In the genomic region with DNA sequence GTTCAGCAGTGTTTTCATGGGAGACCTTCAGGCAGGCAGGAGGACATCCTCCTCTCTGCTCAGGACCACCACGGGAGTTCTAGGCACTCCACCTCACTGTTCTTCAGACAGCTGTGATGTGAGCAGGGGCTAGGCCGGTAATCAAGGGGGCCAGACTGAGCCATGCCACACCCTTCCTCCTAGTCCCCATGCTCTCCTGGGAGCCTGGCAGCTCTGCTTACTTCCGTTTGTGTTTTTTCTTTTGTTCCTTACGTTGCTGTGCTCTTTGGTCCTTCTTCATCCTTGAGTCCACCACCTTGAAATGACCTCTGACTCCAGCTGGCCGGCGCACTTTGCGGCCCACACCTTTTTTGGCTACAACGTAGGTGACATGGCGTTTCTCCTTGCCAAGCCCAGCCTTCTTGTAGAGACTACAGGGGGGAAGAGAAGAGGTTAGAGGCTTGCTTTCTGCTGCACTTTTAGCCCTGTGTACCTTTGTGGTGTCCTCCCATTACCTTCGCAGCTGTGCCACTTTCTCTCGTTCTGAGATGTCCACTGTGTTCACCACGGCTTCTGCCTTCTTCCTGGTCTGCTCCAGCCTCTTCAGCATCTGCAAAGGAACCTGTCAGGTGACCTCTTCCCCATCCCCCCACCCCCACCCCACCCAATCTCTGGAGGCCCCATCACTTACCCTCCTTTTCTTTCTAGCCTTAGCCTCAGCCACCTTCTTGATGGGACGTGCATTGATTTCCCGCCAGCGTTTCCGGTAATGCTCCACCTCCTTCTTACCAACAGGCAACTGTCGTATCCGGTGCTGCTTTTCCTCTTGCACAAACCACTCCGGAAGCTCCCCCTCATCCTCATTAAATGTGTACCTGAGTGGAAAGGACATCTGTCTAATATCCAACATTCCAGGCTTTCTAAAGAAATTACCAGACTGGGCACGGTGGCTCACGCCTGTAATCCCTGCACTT, we compare ENCODE assay signal across 12 cellular contexts. TPM values are rescaled to one million over a fixed set of nuclear protein-coding genes. Genes with fewer than 3 reads are reported as not detected.
A peak's percentile ranks its signal among the peaks of the same experiment; 100 is the strongest.
DNase-seq lines count a peak whose midpoint lies in the region; ATAC-seq and TF ChIP-seq lines count a peak whose summit lies in the region.
"Had no signal": no experiment of that assay in that cellular context is flagged by ENCODE, and none has a peak within 500 bp of the region (broad histone marks: within the 10 kb centered on the region; RNA-seq: fewer than 3 reads in every experiment).

No MANE protein-coding gene starts in this region.

- peak overlapping the region; percentile 32 for H3K4me3 Mint-ChIP-seq in Calu3 (ENCODE audit: low read depth, unreplicated experiment)

- H3K27me3 ChIP-seq in osteoblast (ENCODE audit: insufficient read depth, low read length), result no peaks in the 10 kb centered on the region
- H3K27me3 ChIP-seq in mesendoderm (ENCODE audit: insufficient read depth, low read length, poor library complexity), result no peaks in the 10 kb centered on the region
- H3K27me3 ChIP-seq: SJSA1 had no signal

- no CpG with 5 or more reads among the region's 21 CpGs for WGBS in mesendoderm (ENCODE audit: extremely low coverage, insufficient coverage, low lambda C conversion rate)

- no peak for DNase-seq in Calu3
- peak; percentile 36 for DNase-seq in dermis blood vessel endothelial cell
- DNase-seq in osteoblast (ENCODE audit: insufficient read length, low spot score, missing footprints), result peak; percentile 9
- DNase-seq in SHP77 (lab: John Stamatoyannopoulos, UW), result no peak
- no peak for DNase-seq in mesendoderm
- no peak for DNase-seq in epidermal melanocyte (ENCODE audit: insufficient read length, low spot score)
- no peak for DNase-seq in stimulated activated CD4-positive, alpha-beta T cell treated with anti-CD3 and anti-CD28 coated beads, Interleukin-2, amount 100 ng/mL, for 48 hours
- DNase-seq: anterior cingulate cortex, DND-41, NCI-H510A had no signal

- intact Hi-C loops in Calu3 (cut with micrococcal nuclease; ENCODE audit: unreplicated experiment), result no loop called here

- peak overlapping the region; percentile 59 for H3K27ac Mint-ChIP-seq in Calu3 (ENCODE audit: unreplicated experiment)

- H3K36me3 ChIP-seq in osteoblast (ENCODE audit: insufficient read depth, low read length) (peaks cover 95% of the 10 kb centered on the region), mesendoderm (ENCODE audit: control insufficient read depth, insufficient read depth, low read length) (peaks cover 47% of the 10 kb centered on the region)

- H3K9me3 ChIP-seq in osteoblast (ENCODE audit: low read depth, low read length), result no peaks in the 10 kb centered on the region
- H3K9me3 ChIP-seq: SJSA1 had no signal

- no peak overlapping the region for H3K56ac ChIP-seq in mesendoderm (ENCODE audit: low read length)

- no peak overlapping the region for H2BK5ac ChIP-seq in mesendoderm (ENCODE audit: low read length)

- H4K8ac ChIP-seq in mesendoderm (ENCODE audit: low read depth, low read length), result no peak overlapping the region

- H3K79me2 ChIP-seq in osteoblast (ENCODE audit: insufficient read depth, low read length) (peaks cover 38% of the 10 kb centered on the region), mesendoderm (ENCODE audit: control insufficient read depth, insufficient read depth, low read length) (no peaks in the 10 kb centered on the region)

- no peaks in the 10 kb centered on the region for H3K9me3 Mint-ChIP-seq in Calu3 (ENCODE audit: low read depth, unreplicated experiment)

- H3K4me1 Mint-ChIP-seq in Calu3 (ENCODE audit: low read depth, unreplicated experiment), result peaks cover 29% of the 10 kb centered on the region

- no peak overlapping the region for H2AFZ ChIP-seq in osteoblast (ENCODE audit: low read length)

- H3K4me2 ChIP-seq in osteoblast (ENCODE audit: insufficient read depth, low read length) (no peak overlapping the region), mesendoderm (ENCODE audit: low read length) (no peak overlapping the region)

- no peak overlapping the region for H3K9ac ChIP-seq in mesendoderm (ENCODE audit: low read length)

- peak; percentile 3; the same call in 1 of the 3 replicates for ATAC-seq in SK-N-SH treated with all-trans-retinoic acid at 6 μM for 48 hours

- H2AK5ac ChIP-seq in mesendoderm (ENCODE audit: low read length), result no peak overlapping the region

- H3K36me3 Mint-ChIP-seq in Calu3 (ENCODE audit: insufficient read depth, unreplicated experiment), result peaks cover 81% of the 10 kb centered on the region

- H3K4me1 ChIP-seq in osteoblast (ENCODE audit: insufficient read depth, low read length), result peaks cover 2% of the 10 kb centered on the region
- no peaks in the 10 kb centered on the region for H3K4me1 ChIP-seq in mesendoderm (ENCODE audit: control insufficient read depth, low read depth, low read length)

- no peak overlapping the region for H2BK120ac ChIP-seq in mesendoderm (ENCODE audit: low read depth, low read length)

- H3K27ac ChIP-seq in osteoblast (ENCODE audit: low read depth, low read length), result no peak overlapping the region
- H3K27ac ChIP-seq in mesendoderm (ENCODE audit: low read depth, low read length), result no peak overlapping the region
- H3K27ac ChIP-seq: SJSA1 had no signal

- CTCF ChIA-PET in Calu3 (lab: Charles Lee), result no interaction called here

- peaks cover 5% of the 10 kb centered on the region for H3K79me1 ChIP-seq in mesendoderm (ENCODE audit: low read length)

- H3K18ac ChIP-seq in mesendoderm (ENCODE audit: low read length), result no peak overlapping the region

- H4K5ac ChIP-seq in mesendoderm (ENCODE audit: low read length), result no peak overlapping the region

- TF ChIP-seq CTCF in Calu3 (IDR thresholded peaks at IDR 0.05; ENCODE audit: unreplicated experiment), result no peak
- TF ChIP-seq CTCF in osteoblast (IDR thresholded peaks at IDR 0.05; ENCODE audit: extremely low read depth, low read depth, low read length), result no peak

- H2BK15ac ChIP-seq in mesendoderm (replicated peaks; ENCODE audit: low read depth), result no peak overlapping the region

- H3K23ac ChIP-seq in mesendoderm (ENCODE audit: low read length), result no peak overlapping the region

- no peaks in the 10 kb centered on the region for H3K27me3 Mint-ChIP-seq in Calu3 (ENCODE audit: unreplicated experiment)

- H3K4me3 ChIP-seq in osteoblast (ENCODE audit: insufficient read depth, low read length) (no peak overlapping the region), mesendoderm (ENCODE audit: low read length) (no peak overlapping the region)
- H3K4me3 ChIP-seq: SJSA1 had no signal

- TSS peak; percentile 80 for BruUV-seq in Calu3 (replicated peaks; lab: Mats Ljungman, UMichigan)

- peaks cover 13% of the 10 kb centered on the region for H4K20me1 ChIP-seq in osteoblast (ENCODE audit: insufficient read depth, low read length)

- no peak overlapping the region for H3K4ac ChIP-seq in mesendoderm (ENCODE audit: low read depth, low read length)

TF ChIP-seq in SK-N-SH treated with all-trans-retinoic acid at 6 μM for 48 hours, 23 proteins besides CTCF, POLR2A, EP300 and RAD21:
- TF ChIP-seq GLIS3 (CRISPR knock-in tag; IDR thresholded peaks at IDR 0.05) (0 out of 2 replicates have a peak, but pooled peaks have one; percentile 54), ZNF70 (CRISPR knock-in tag; IDR thresholded peaks at IDR 0.05) (no peak), TOX (CRISPR knock-in tag; IDR thresholded peaks at IDR 0.05; ENCODE audit: borderline replicate concordance) (no peak), TCF4 (CRISPR knock-in tag; IDR thresholded peaks at IDR 0.05; ENCODE audit: borderline replicate concordance) (no peak), ZC3H10 (CRISPR knock-in tag; IDR thresholded peaks at IDR 0.05) (no peak)

RNA-seq across cellular contexts. Expression of gene PSMC5, which starts 7.4 kb away (rescaled TPM):
- 91.4 and 95.1 TPM in 2 replicates for total RNA-seq in Calu3 (2022)
- 46.6 and 92.0 TPM in 2 replicates for total RNA-seq in dermis blood vessel endothelial cell
- total RNA-seq in osteoblast, result 34.0 and 36.5 TPM in 2 replicates
- 119 TPM for polyA plus RNA-seq in mesendoderm (2013, experiment 1 of 2)
- 121 TPM for polyA plus RNA-seq in mesendoderm (2013, experiment 2 of 2)

RNA-seq across cellular contexts. Expression of gene FTSJ3, which starts 7.6 kb away (rescaled TPM):
- 43.3 and 46.0 TPM in 2 replicates for total RNA-seq in Calu3 (2022)
- total RNA-seq in dermis blood vessel endothelial cell, result 73.3 and 78.8 TPM in 2 replicates
- 43.0 and 45.2 TPM in 2 replicates for total RNA-seq in osteoblast
- polyA plus RNA-seq in mesendoderm (2013, experiment 1 of 2), result 52.0 TPM
- polyA plus RNA-seq in mesendoderm (2013, experiment 2 of 2), result 50.6 TPM

RNA-seq across cellular contexts. Expression of gene SMARCD2, which starts 22.6 kb away (rescaled TPM):
- total RNA-seq in Calu3 (2022) (46.7 and 50.6 TPM in 2 replicates), dermis blood vessel endothelial cell (78.8 and 97.8 TPM in 2 replicates), osteoblast (53.9 and 54.8 TPM in 2 replicates)
- polyA plus RNA-seq in mesendoderm (2013, experiment 1 of 2), result 39.6 TPM
- polyA plus RNA-seq in mesendoderm (2013, experiment 2 of 2), result 40.6 TPM

RNA-seq across cellular contexts. Expression of gene DDX42, which starts 45.9 kb away (rescaled TPM):
- total RNA-seq in Calu3 (2022), result 87.8 and 99.5 TPM in 2 replicates
- total RNA-seq in dermis blood vessel endothelial cell, result 71.6 and 81.5 TPM in 2 replicates
- total RNA-seq in osteoblast, result 69.0 and 77.4 TPM in 2 replicates
- polyA plus RNA-seq in mesendoderm (2013, experiment 1 of 2), result 93.8 TPM
- 95.6 TPM for polyA plus RNA-seq in mesendoderm (2013, experiment 2 of 2)

RNA-seq across cellular contexts. Expression of gene CCDC47, which starts 46.5 kb away (rescaled TPM):
- 80.5 and 82.0 TPM in 2 replicates for total RNA-seq in Calu3 (2022)
- total RNA-seq in dermis blood vessel endothelial cell, result 109 and 164 TPM in 2 replicates
- total RNA-seq in osteoblast, result 69.0 and 77.1 TPM in 2 replicates
- polyA plus RNA-seq in mesendoderm (2013, experiment 1 of 2), result 64.3 TPM
- 65.4 TPM for polyA plus RNA-seq in mesendoderm (2013, experiment 2 of 2)

Comparison
In these comparisons a context has a peak if more than half of its experiments do, and no peak if none do; other contexts are left out.
1. DNase-seq: peak in dermis blood vessel endothelial cell (single experiment) and osteoblast (single experiment); none in Calu3 (single experiment), SHP77 (0 of 2), mesendoderm (single experiment), epidermal melanocyte (single experiment) and stimulated activated CD4-positive, alpha-beta T cell treated with anti-CD3 and anti-CD28 coated beads, Interleukin-2, amount 100 ng/mL, for 48 hours (0 of 2).